1 cellular context compared by ENCODE assay signal in the genomic region with DNA sequence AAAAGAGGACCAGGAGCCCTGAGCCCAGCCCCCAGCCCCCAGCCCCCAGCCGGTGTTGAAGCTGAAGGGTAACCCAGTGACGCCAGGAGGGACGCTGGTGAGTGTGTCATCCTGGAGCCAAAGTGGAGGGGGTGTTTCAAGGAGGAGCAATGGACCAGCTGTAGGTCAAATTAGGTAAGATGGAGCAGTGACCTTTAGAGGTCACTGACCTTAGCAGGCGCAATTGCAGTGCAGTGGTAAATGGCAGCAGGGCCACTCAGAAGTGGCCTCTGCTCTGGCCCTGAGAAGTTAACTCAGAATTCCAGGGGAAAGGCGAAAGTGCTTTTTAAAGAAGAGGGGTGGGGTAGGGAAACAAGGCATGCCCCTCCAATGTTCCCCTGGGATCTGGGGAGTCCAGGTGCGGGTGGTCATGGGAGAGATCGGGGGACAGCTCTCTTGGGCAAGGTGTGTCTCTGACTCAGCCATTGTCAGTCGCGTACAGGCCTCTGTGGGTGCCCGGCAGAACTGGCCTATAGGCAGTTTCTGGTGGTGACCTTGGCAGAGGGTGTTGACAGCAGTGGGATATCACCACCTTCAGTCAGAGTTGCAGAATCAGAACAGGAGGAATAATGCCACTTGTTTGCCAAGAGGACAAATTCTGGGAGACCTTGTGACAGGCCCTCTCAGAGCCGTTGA.
TF ChIP-seq lines count a peak whose summit lies in the region.

No MANE protein-coding gene starts in this region.

TF ChIP-seq in HepG2, 621 proteins besides CTCF, POLR2A, EP300 and RAD21 (continued from another document):
- TF ChIP-seq PRDM15 (CRISPR knock-in tag; IDR thresholded peaks at IDR 0.05) (no peak), ZBTB1 (CRISPR knock-in tag; IDR thresholded peaks at IDR 0.05; ENCODE audit: borderline replicate concordance) (no peak), JARID2 (CRISPR knock-in tag; IDR thresholded peaks at IDR 0.05; ENCODE audit: insufficient replicate concordance) (no peak), KDM3A (CRISPR knock-in tag; IDR thresholded peaks at IDR 0.05; ENCODE audit: low read depth) (no peak), ZNF563 (CRISPR knock-in tag; IDR thresholded peaks at IDR 0.05) (no peak), ZNF609 (CRISPR knock-in tag; IDR thresholded peaks at IDR 0.05; ENCODE audit: borderline replicate concordance) (no peak), ZNF878 (CRISPR knock-in tag; IDR thresholded peaks at IDR 0.05) (no peak)
